In genomic region chr2:176169181-176169580, GRCh38 we compare ENCODE assay signal across 23 cellular contexts. TPM values are rescaled to one million over a fixed set of nuclear protein-coding genes. Genes with fewer than 3 reads are reported as not detected.
A peak's percentile ranks its signal among the peaks of the same experiment; 100 is the strongest.
DNase-seq lines count a peak whose midpoint lies in the region; ATAC-seq and TF ChIP-seq lines count a peak whose summit lies in the region.
"Had no signal": no experiment of that assay in that cellular context is flagged by ENCODE, and none has a peak within 500 bp of the region (broad histone marks: within the 10 kb centered on the region; RNA-seq: fewer than 3 reads in every experiment).

No MANE protein-coding gene starts in this region.

- TF ChIP-seq CTCF in natural killer cell (IDR thresholded peaks at IDR 0.05), result no peak
- no peak for TF ChIP-seq CTCF in nephron progenitor cell (IDR thresholded peaks at IDR 0.05)

- no peak overlapping the region for H3K27ac Mint-ChIP-seq in natural killer cell treated with Interleukin-12 subunit alpha and Interleukin-12 subunit beta and Interleukin-15 and Interleukin-18, amount 100 ng/mL, for 72 hours
- H3K27ac Mint-ChIP-seq in natural killer cell (no peak overlapping the region), nephron progenitor cell (peak overlapping the region; percentile 97)
- H3K27ac Mint-ChIP-seq in stimulated activated effector memory CD8-positive, alpha-beta T cell treated with anti-CD3 and anti-CD28 coated beads, Interleukin-12 subunit alpha, Interleukin-12 subunit beta, amount 100 ng/mL, for 72 hours, result no peak overlapping the region
- H3K27ac Mint-ChIP-seq: CD14-positive monocyte; CD4-positive, alpha-beta T cell; CD8-positive, alpha-beta memory T cell had no signal

- H3K4me1 Mint-ChIP-seq in natural killer cell treated with Interleukin-12 subunit alpha and Interleukin-12 subunit beta and Interleukin-15 and Interleukin-18, amount 100 ng/mL, for 72 hours (ENCODE audit: low read depth in 2 of 2), result peaks cover under 1 to 6% of the 10 kb centered on the region in 2 donors
- peaks cover 0 to 2% of the 10 kb centered on the region in 2 donors for H3K4me1 Mint-ChIP-seq in natural killer cell
- peaks cover 95% of the 10 kb centered on the region for H3K4me1 Mint-ChIP-seq in nephron progenitor cell
- peaks cover 14% of the 10 kb centered on the region for H3K4me1 Mint-ChIP-seq in stimulated activated effector memory CD8-positive, alpha-beta T cell treated with anti-CD3 and anti-CD28 coated beads, Interleukin-12 subunit alpha, Interleukin-12 subunit beta, amount 100 ng/mL, for 72 hours
- H3K4me1 Mint-ChIP-seq: CD14-positive monocyte had no signal

- peak; percentile 46 to 59 for ATAC-seq in natural killer cell treated with Interleukin-12 subunit alpha and Interleukin-12 subunit beta and Interleukin-15 and Interleukin-18, amount 100 ng/mL, for 72 hours
- ATAC-seq in natural killer cell (no peak), GM19324 (IDR thresholded peaks at IDR 0.05; ENCODE audit: low FRiP score, unreplicated experiment) (no peak)
- peak; percentile 13 for ATAC-seq in stimulated activated effector memory CD8-positive, alpha-beta T cell treated with anti-CD3 and anti-CD28 coated beads, Interleukin-12 subunit alpha, Interleukin-12 subunit beta, amount 100 ng/mL, for 72 hours
- ATAC-seq: A549, GM12878 had no signal

- H3K9me3 Mint-ChIP-seq in natural killer cell treated with Interleukin-12 subunit alpha and Interleukin-12 subunit beta and Interleukin-15 and Interleukin-18, amount 100 ng/mL, for 72 hours, result peaks cover 1% of the 10 kb centered on the region
- H3K9me3 Mint-ChIP-seq in natural killer cell (peaks cover 0 to under 1% of the 10 kb centered on the region in 2 donors), nephron progenitor cell (no peaks in the 10 kb centered on the region)
- no peaks in the 10 kb centered on the region for H3K9me3 Mint-ChIP-seq in stimulated activated effector memory CD8-positive, alpha-beta T cell treated with anti-CD3 and anti-CD28 coated beads, Interleukin-12 subunit alpha, Interleukin-12 subunit beta, amount 100 ng/mL, for 72 hours
- H3K9me3 Mint-ChIP-seq: CD4-positive, alpha-beta T cell had no signal

- H3K27me3 Mint-ChIP-seq in natural killer cell treated with Interleukin-12 subunit alpha and Interleukin-12 subunit beta and Interleukin-15 and Interleukin-18, amount 100 ng/mL, for 72 hours, result peaks cover 43 to 63% of the 10 kb centered on the region in 2 donors
- peaks cover 67% of the 10 kb centered on the region in 2 donors for H3K27me3 Mint-ChIP-seq in natural killer cell (ENCODE audit: low read depth in 2 of 2)
- H3K27me3 Mint-ChIP-seq in nephron progenitor cell (ENCODE audit: low read depth, poor library complexity), result peaks cover 7% of the 10 kb centered on the region

- intact Hi-C loops in natural killer cell (cut with micrococcal nuclease), result no loop called here

- no peak overlapping the region for H3K4me3 Mint-ChIP-seq in natural killer cell treated with Interleukin-12 subunit alpha and Interleukin-12 subunit beta and Interleukin-15 and Interleukin-18, amount 100 ng/mL, for 72 hours
- H3K4me3 Mint-ChIP-seq in natural killer cell (no peak overlapping the region), nephron progenitor cell (peak overlapping the region; percentile 42)
- H3K4me3 Mint-ChIP-seq in stimulated activated effector memory CD8-positive, alpha-beta T cell treated with anti-CD3 and anti-CD28 coated beads, Interleukin-12 subunit alpha, Interleukin-12 subunit beta, amount 100 ng/mL, for 72 hours, result no peak overlapping the region
- H3K4me3 Mint-ChIP-seq: CD4-positive, alpha-beta T cell; CD8-positive, alpha-beta memory T cell had no signal

- H3K36me3 Mint-ChIP-seq in natural killer cell treated with Interleukin-12 subunit alpha and Interleukin-12 subunit beta and Interleukin-15 and Interleukin-18, amount 100 ng/mL, for 72 hours, result peaks cover 3% of the 10 kb centered on the region
- H3K36me3 Mint-ChIP-seq in natural killer cell, result peaks cover 8% of the 10 kb centered on the region
- H3K36me3 Mint-ChIP-seq in nephron progenitor cell (ENCODE audit: low read depth), result peaks cover 36% of the 10 kb centered on the region
- peaks cover 4% of the 10 kb centered on the region for H3K36me3 Mint-ChIP-seq in stimulated activated effector memory CD8-positive, alpha-beta T cell treated with anti-CD3 and anti-CD28 coated beads, Interleukin-12 subunit alpha, Interleukin-12 subunit beta, amount 100 ng/mL, for 72 hours

- DNase-seq in natural killer cell treated with Interleukin-12 subunit alpha and Interleukin-12 subunit beta and Interleukin-15 and Interleukin-18, amount 100 ng/mL, for 72 hours (ENCODE audit: low spot score), result no peak
- DNase-seq in natural killer cell (no peak), nephron progenitor cell (no peak), HPDE6-E6E7 (ENCODE audit: extremely low spot score) (no peak)
- no peak for DNase-seq in stimulated activated effector memory CD8-positive, alpha-beta T cell treated with anti-CD3 and anti-CD28 coated beads, Interleukin-12 subunit alpha, Interleukin-12 subunit beta, amount 100 ng/mL, for 72 hours (ENCODE audit: low spot score in 2 of 2)
- DNase-seq: 8988T; ACHN; AML-193; BE2C; CD4-positive, alpha-beta T cell; CD8-positive, alpha-beta memory T cell; DMS 273 treated with DMSO at 0.1 percent for 48 hours; DMS79; EL; GDM1; GM23248; H7; HCEC 1CT had no signal

RNA-seq across cellular contexts. Expression of gene HOXD3, which starts 12.1 kb away (rescaled TPM):
- total RNA-seq in natural killer cell treated with Interleukin-12 subunit alpha and Interleukin-12 subunit beta and Interleukin-15 and Interleukin-18, amount 100 ng/mL, for 72 hours, result not detected
- not detected for total RNA-seq in natural killer cell
- total RNA-seq: CD4-positive, alpha-beta T cell; CD8-positive, alpha-beta memory T cell; GM12878; H1; H7 had no signal

RNA-seq across cellular contexts. Expression of gene HOXD4, which starts 17.8 kb away (rescaled TPM):
- total RNA-seq in natural killer cell treated with Interleukin-12 subunit alpha and Interleukin-12 subunit beta and Interleukin-15 and Interleukin-18, amount 100 ng/mL, for 72 hours, result not detected
- total RNA-seq in natural killer cell, result not detected
- total RNA-seq: CD4-positive, alpha-beta T cell; CD8-positive, alpha-beta memory T cell; GM12878; H1; H7 had no signal

RNA-seq across cellular contexts. Expression of gene HOXD1, which starts 19.3 kb away (rescaled TPM):
- not detected for total RNA-seq in natural killer cell treated with Interleukin-12 subunit alpha and Interleukin-12 subunit beta and Interleukin-15 and Interleukin-18, amount 100 ng/mL, for 72 hours
- total RNA-seq in natural killer cell, result under 1 TPM in 1 of 3 donors, not detected in 2; 0.12 TPM
- total RNA-seq: CD4-positive, alpha-beta T cell; CD8-positive, alpha-beta memory T cell; GM12878; H1; H7 had no signal

RNA-seq across cellular contexts. Expression of gene HOXD8, which starts 39.7 kb away (rescaled TPM):
- total RNA-seq in natural killer cell treated with Interleukin-12 subunit alpha and Interleukin-12 subunit beta and Interleukin-15 and Interleukin-18, amount 100 ng/mL, for 72 hours, result not detected
- not detected for total RNA-seq in natural killer cell
- total RNA-seq: CD4-positive, alpha-beta T cell; CD8-positive, alpha-beta memory T cell; GM12878; H1; H7 had no signal

RNA-seq across cellular contexts. Expression of gene HOXD9, which starts 46.7 kb away (rescaled TPM):
- total RNA-seq in natural killer cell treated with Interleukin-12 subunit alpha and Interleukin-12 subunit beta and Interleukin-15 and Interleukin-18, amount 100 ng/mL, for 72 hours, result not detected
- not detected for total RNA-seq in natural killer cell
- total RNA-seq: CD4-positive, alpha-beta T cell; CD8-positive, alpha-beta memory T cell; GM12878; H1 had no signal

Comparison
In these comparisons a context has a peak if more than half of its experiments do, and no peak if none do; other contexts are left out.
1. ATAC-seq: peak in natural killer cell treated with Interleukin-12 subunit alpha and Interleukin-12 subunit beta and Interleukin-15 and Interleukin-18, amount 100 ng/mL, for 72 hours (2 of 2) and stimulated activated effector memory CD8-positive, alpha-beta T cell treated with anti-CD3 and anti-CD28 coated beads, Interleukin-12 subunit alpha, Interleukin-12 subunit beta, amount 100 ng/mL, for 72 hours (single experiment); none in natural killer cell (0 of 3) and GM19324 (single experiment).